In the genomic region with DNA sequence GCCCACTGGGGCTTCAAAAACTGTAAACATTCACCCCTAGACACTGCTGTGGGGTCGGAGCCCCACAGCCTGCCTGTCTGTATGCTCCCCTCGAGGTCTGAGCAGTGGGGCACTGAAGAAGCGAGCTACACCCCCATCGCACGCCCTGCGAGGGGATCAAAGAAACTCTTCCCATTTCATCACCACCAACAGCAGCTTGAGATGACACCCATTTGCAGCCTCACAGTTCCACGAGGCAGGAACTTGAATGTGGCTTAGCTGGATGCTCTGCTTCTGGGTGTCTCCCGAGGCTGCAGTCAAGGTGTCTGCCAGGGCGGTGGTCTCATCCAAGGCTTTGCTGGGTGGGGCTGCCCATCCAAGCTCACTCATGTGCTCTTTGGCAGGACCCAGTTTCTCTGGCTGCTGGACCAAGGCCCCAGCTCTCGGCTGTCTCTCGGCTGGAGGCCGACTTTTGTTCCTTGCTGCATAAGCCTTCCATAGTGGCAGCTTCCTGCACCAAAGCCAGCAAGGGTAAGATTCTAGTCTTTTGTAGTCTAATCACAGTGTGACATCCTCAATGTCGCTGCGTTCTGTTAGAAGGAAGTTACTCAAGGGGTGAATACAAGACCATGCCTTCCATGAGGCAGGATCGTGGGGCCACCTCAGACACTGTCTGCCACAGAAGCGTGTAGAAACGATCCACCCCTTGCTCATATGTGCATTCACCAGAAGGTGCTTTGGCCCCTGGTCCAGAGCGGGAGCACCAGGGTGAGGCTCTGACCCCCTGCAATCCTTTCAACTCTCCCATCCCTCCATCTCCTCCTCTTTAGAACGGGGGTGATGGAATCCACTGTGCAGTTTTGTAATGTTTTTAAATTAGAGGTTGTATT, we compare ENCODE assay signal across 25 cellular contexts. TPM values are rescaled to one million over a fixed set of nuclear protein-coding genes. Genes with fewer than 3 reads are reported as not detected.
"Had no signal": no experiment of that assay in that cellular context is flagged by ENCODE, and none has a peak within 500 bp of the region (broad histone marks: within the 10 kb centered on the region; RNA-seq: fewer than 3 reads in every experiment).

No MANE protein-coding gene starts in this region.

- ATAC-seq: naive thymus-derived CD8-positive, alpha-beta T cell; sciatic nerve; stimulated activated naive CD8-positive, alpha-beta T cell treated with anti-CD3 and anti-CD28 coated beads, Interleukin-15, amount 100 ng/mL, for 72 hours had no signal

- H3K9me3 ChIP-seq: neutrophil, right atrium auricular region, suprapubic skin had no signal

- H3K27me3 ChIP-seq: neutrophil, right atrium auricular region, suprapubic skin had no signal

- H3K27ac Mint-ChIP-seq: progenitor cell of endocrine pancreas; stimulated activated naive CD8-positive, alpha-beta T cell treated with anti-CD3 and anti-CD28 coated beads, Interleukin-15, amount 100 ng/mL, for 72 hours had no signal

- H3K4me1 Mint-ChIP-seq: central memory CD8-positive, alpha-beta T cell; naive thymus-derived CD8-positive, alpha-beta T cell had no signal

- H3K36me3 Mint-ChIP-seq: naive thymus-derived CD8-positive, alpha-beta T cell had no signal

- FAIRE-seq: endometrium, frontal cortex, keratinocyte had no signal

- H3K4me3 ChIP-seq: coronary artery, right atrium auricular region, smooth muscle cell, suprapubic skin had no signal

- H3K9me3 Mint-ChIP-seq: central memory CD8-positive, alpha-beta T cell; naive thymus-derived CD8-positive, alpha-beta T cell; stimulated activated naive CD8-positive, alpha-beta T cell treated with anti-CD3 and anti-CD28 coated beads, Interleukin-15, amount 100 ng/mL, for 72 hours had no signal

- H3K4me3 Mint-ChIP-seq: central memory CD8-positive, alpha-beta T cell; naive thymus-derived CD8-positive, alpha-beta T cell; stimulated activated naive CD8-positive, alpha-beta T cell treated with anti-CD3 and anti-CD28 coated beads, Interleukin-15, amount 100 ng/mL, for 72 hours had no signal

- DNase-seq: dermis blood vessel endothelial cell; effector memory CD4-positive, alpha-beta T cell; erythroblast; mesenchymal stem cell; midbrain; naive thymus-derived CD8-positive, alpha-beta T cell; stimulated activated CD4-positive, alpha-beta T cell treated with anti-CD3 and anti-CD28 coated beads, Interleukin-12 subunit alpha, Interleukin-12 subunit beta, amount 100 ng/mL, for 4 hours; stimulated activated CD4-positive, alpha-beta T cell treated with anti-CD3 and anti-CD28 coated beads, Interleukin-1b, Interleukin-23, amount 100 ng/mL, for 48 hours; stimulated activated CD4-positive, alpha-beta T cell treated with anti-CD3 and anti-CD28 coated beads, Interleukin-4, amount 100 ng/mL, for 1 hour; stimulated activated CD8-positive, alpha-beta memory T cell treated with anti-CD3 and anti-CD28 coated beads, Interleukin-4, amount 100 ng/mL, for 48 hours; stimulated activated naive CD4-positive, alpha-beta T cell; stimulated activated naive CD8-positive, alpha-beta T cell treated with anti-CD3 and anti-CD28 coated beads, Interleukin-15, amount 100 ng/mL, for 72 hours; trophoblast cell had no signal

- H3K27ac ChIP-seq: neutrophil, parathyroid adenoma, right atrium auricular region, suprapubic skin had no signal

- H3K36me3 ChIP-seq: neutrophil, right atrium auricular region, suprapubic skin had no signal

RNA-seq across cellular contexts. Expression of gene GP1BB, which starts 55.2 kb away (rescaled TPM):
- polyA plus RNA-seq: naive thymus-derived CD8-positive, alpha-beta T cell had no signal
